18 cellular contexts compared by ENCODE assay signal in the genomic region with DNA sequence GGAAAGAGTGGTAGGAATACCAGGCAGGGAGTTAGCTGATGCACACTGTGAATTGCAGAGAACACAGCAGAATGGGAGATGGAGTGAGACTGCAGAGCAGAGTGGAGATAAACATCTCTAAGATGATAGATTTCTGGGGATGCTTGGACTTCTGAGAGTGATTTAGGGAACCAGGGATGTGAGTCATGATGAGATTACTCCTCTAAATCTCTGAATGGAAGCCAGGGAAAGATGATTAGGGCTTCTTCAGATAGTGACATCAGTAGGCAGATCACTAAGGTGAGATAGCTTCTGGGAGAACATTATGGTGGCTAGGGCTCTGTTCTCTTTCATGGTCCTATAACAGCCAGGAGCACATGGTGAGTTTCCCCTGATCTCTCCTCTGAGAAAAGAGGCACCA.
"Had no signal": no experiment of that assay in that cellular context is flagged by ENCODE, and none has a peak within 500 bp of the region (broad histone marks: within the 10 kb centered on the region; RNA-seq: fewer than 3 reads in every experiment).

No MANE protein-coding gene starts in this region.

- H3K27me3 ChIP-seq: gastroesophageal sphincter, pancreas, spleen had no signal

- ATAC-seq: activated CD8-positive, alpha-beta T cell treated with anti-CD3 and anti-CD28 coated beads, Interleukin-2, amount 10 ng/mL, durations not matched to agents 7 days and 5 days; activated T-cell treated with anti-CD3 and anti-CD28 coated beads, Interleukin-2, amount 50 U/mL, for 72 hours; gastroesophageal sphincter; mucosa of descending colon; naive thymus-derived CD4-positive, alpha-beta T cell; pancreas; sciatic nerve; T-helper 17 cell had no signal

- DNase-seq: activated B cell treated with CpG ODN at 0.5 μM for 24 hours; activated CD4-positive, alpha-beta T cell treated with anti-CD3 and anti-CD28 coated beads, Interleukin-2, amount 10 ng/mL, durations not matched to agents 24 days and 14 days; activated CD8-positive, alpha-beta memory T cell treated with anti-CD3 and anti-CD28 coated beads, Interleukin-2, amount 50 U/mL, for 4 hours; activated CD8-positive, alpha-beta T cell treated with anti-CD3 and anti-CD28 coated beads, Interleukin-2, amount 10 ng/mL, durations not matched to agents 7 days and 5 days; activated gamma-delta T cell; activated T-cell treated with anti-CD3 and anti-CD28 coated beads, Interleukin-2, amount 50 U/mL, for 72 hours; amniotic stem cell; cerebellar nuclear complex; effector CD8-positive, alpha-beta T cell; mucosa of descending colon; naive thymus-derived CD4-positive, alpha-beta T cell; pancreas; spleen; stimulated activated CD4-positive, alpha-beta T cell treated with anti-CD3 and anti-CD28 coated beads, Interleukin-1b, Interleukin-23, amount 100 ng/mL, for 48 hours; T-helper 17 cell had no signal

- H3K27ac ChIP-seq: gastroesophageal sphincter, pancreas, spleen had no signal

- H3K9me3 ChIP-seq: gastroesophageal sphincter, pancreas had no signal

- H3K4me1 ChIP-seq: gastroesophageal sphincter, pancreas, spleen had no signal

- H3K36me3 ChIP-seq: gastroesophageal sphincter, pancreas, spleen had no signal

- H3K4me3 ChIP-seq: gastroesophageal sphincter, lung, mucosa of descending colon, pancreas, spleen had no signal
